16 cellular contexts compared by ENCODE assay signal in genomic region chr10:57593983-57594573, GRCh38.
DNase-seq lines count a peak whose midpoint lies in the region; ATAC-seq, FAIRE-seq and TF ChIP-seq lines count a peak whose summit lies in the region.
"Had no signal": no experiment of that assay in that cellular context is flagged by ENCODE, and none has a peak within 500 bp of the region (broad histone marks: within the 10 kb centered on the region; RNA-seq: fewer than 3 reads in every experiment).

No MANE protein-coding gene starts in this region.

- H3K4me3 Mint-ChIP-seq in Calu3 (ENCODE audit: low read depth, unreplicated experiment) (no peak overlapping the region), nephron progenitor cell (no peak overlapping the region), glutamatergic neuron (ENCODE audit: unreplicated experiment) (no peak overlapping the region)
- H3K4me3 Mint-ChIP-seq: activated CD8-positive, alpha-beta T cell treated with anti-CD3 and anti-CD28 coated beads for 36 hours; activated naive CD8-positive, alpha-beta T cell treated with anti-CD3 and anti-CD28 coated beads, Interleukin-2, amount 50 U/mL, for 24 hours; activated T-helper 1 cell treated with anti-CD3 and anti-CD28 coated beads, Interleukin-12 subunit alpha, Interleukin-12 subunit beta, Interleukin-2, Interleukin-4 antibody, amounts not matched to agents 30 ng/mL and 10 ng/mL and 1 ng/mL, durations not matched to agents 14 hours and 24 hours and 36 hours; naive thymus-derived CD8-positive, alpha-beta T cell had no signal

- H3K9me3 Mint-ChIP-seq in Calu3 (ENCODE audit: low read depth, unreplicated experiment) (no peaks in the 10 kb centered on the region), nephron progenitor cell (no peaks in the 10 kb centered on the region), glutamatergic neuron (ENCODE audit: unreplicated experiment) (no peaks in the 10 kb centered on the region)
- H3K9me3 Mint-ChIP-seq: activated naive CD8-positive, alpha-beta T cell treated with anti-CD3 and anti-CD28 coated beads, Interleukin-2, amount 50 U/mL, for 24 hours; activated T-helper 1 cell treated with anti-CD3 and anti-CD28 coated beads, Interleukin-12 subunit alpha, Interleukin-12 subunit beta, Interleukin-2, Interleukin-4 antibody, amounts not matched to agents 30 ng/mL and 10 ng/mL and 1 ng/mL, durations not matched to agents 14 hours and 24 hours and 36 hours had no signal

- intact Hi-C loops in Calu3 (cut with micrococcal nuclease; ENCODE audit: unreplicated experiment), result no loop called here

- H3K27ac Mint-ChIP-seq in Calu3 (ENCODE audit: unreplicated experiment), result no peak overlapping the region
- H3K27ac Mint-ChIP-seq in nephron progenitor cell, result no peak overlapping the region
- H3K27ac Mint-ChIP-seq in glutamatergic neuron (ENCODE audit: unreplicated experiment), result no peak overlapping the region
- H3K27ac Mint-ChIP-seq: activated CD8-positive, alpha-beta T cell treated with anti-CD3 and anti-CD28 coated beads for 36 hours; activated naive CD8-positive, alpha-beta T cell treated with anti-CD3 and anti-CD28 coated beads, Interleukin-2, amount 50 U/mL, for 24 hours; activated T-helper 1 cell treated with anti-CD3 and anti-CD28 coated beads, Interleukin-12 subunit alpha, Interleukin-12 subunit beta, Interleukin-2, Interleukin-4 antibody, amounts not matched to agents 30 ng/mL and 10 ng/mL and 1 ng/mL, durations not matched to agents 14 hours and 24 hours and 36 hours; naive thymus-derived CD8-positive, alpha-beta T cell had no signal

- DNase-seq in Calu3 (no peak), HT-29 (ENCODE audit: low spot score) (peak; percentile 21), nephron progenitor cell (no peak), glutamatergic neuron (no peak)
- DNase-seq: activated CD8-positive, alpha-beta T cell treated with anti-CD3 and anti-CD28 coated beads for 36 hours; activated naive CD8-positive, alpha-beta T cell treated with anti-CD3 and anti-CD28 coated beads, Interleukin-2, amount 50 U/mL, for 24 hours; C1 segment of cervical spinal cord; central memory CD4-positive, alpha-beta T cell; foreskin keratinocyte; lower lobe of right lung; naive thymus-derived CD8-positive, alpha-beta T cell; NCI-H1092 had no signal

- H3K4me1 Mint-ChIP-seq in Calu3 (ENCODE audit: low read depth, unreplicated experiment) (no peaks in the 10 kb centered on the region), nephron progenitor cell (no peaks in the 10 kb centered on the region), glutamatergic neuron (ENCODE audit: low read depth, unreplicated experiment) (no peaks in the 10 kb centered on the region)
- H3K4me1 Mint-ChIP-seq: activated naive CD8-positive, alpha-beta T cell treated with anti-CD3 and anti-CD28 coated beads, Interleukin-2, amount 50 U/mL, for 24 hours; naive thymus-derived CD8-positive, alpha-beta T cell had no signal

- no TSS peak for BruUV-seq in Calu3 (replicated peaks; lab: Mats Ljungman, UMichigan)

- H3K27me3 Mint-ChIP-seq in Calu3 (ENCODE audit: unreplicated experiment) (no peaks in the 10 kb centered on the region), nephron progenitor cell (ENCODE audit: low read depth, poor library complexity) (no peaks in the 10 kb centered on the region), glutamatergic neuron (ENCODE audit: unreplicated experiment) (no peaks in the 10 kb centered on the region)
- H3K27me3 Mint-ChIP-seq: activated CD8-positive, alpha-beta T cell treated with anti-CD3 and anti-CD28 coated beads for 36 hours; activated naive CD8-positive, alpha-beta T cell treated with anti-CD3 and anti-CD28 coated beads, Interleukin-2, amount 50 U/mL, for 24 hours; naive thymus-derived CD8-positive, alpha-beta T cell had no signal

- FAIRE-seq in TTC549 (lab: Jason Lieb, UNC), result peak; percentile 41

- H3K36me3 Mint-ChIP-seq in Calu3 (ENCODE audit: insufficient read depth, unreplicated experiment) (no peaks in the 10 kb centered on the region), nephron progenitor cell (ENCODE audit: low read depth) (no peaks in the 10 kb centered on the region), glutamatergic neuron (ENCODE audit: unreplicated experiment) (no peaks in the 10 kb centered on the region)
- H3K36me3 Mint-ChIP-seq: naive thymus-derived CD8-positive, alpha-beta T cell had no signal

- ATAC-seq in GM21723 (IDR thresholded peaks at IDR 0.05; ENCODE audit: unreplicated experiment) (no peak), HG03175 (IDR thresholded peaks at IDR 0.05; ENCODE audit: unreplicated experiment) (no peak)
- ATAC-seq: activated CD8-positive, alpha-beta T cell treated with anti-CD3 and anti-CD28 coated beads for 36 hours; activated naive CD8-positive, alpha-beta T cell treated with anti-CD3 and anti-CD28 coated beads, Interleukin-2, amount 50 U/mL, for 24 hours; foreskin keratinocyte; lower lobe of right lung; naive thymus-derived CD8-positive, alpha-beta T cell had no signal

- TF ChIP-seq CTCF in Calu3 (IDR thresholded peaks at IDR 0.05; ENCODE audit: unreplicated experiment) (peak; percentile 30), nephron progenitor cell (IDR thresholded peaks at IDR 0.05) (peak; percentile 8), glutamatergic neuron (IDR thresholded peaks at IDR 0.05; ENCODE audit: partially characterized antibody, unreplicated experiment) (no peak)

- CTCF ChIA-PET in Calu3 (lab: Charles Lee), result interaction anchor here (0.6 kb wide), 1 partner anchor 57 kb away, joined by 3 read pairs; no protein-coding TSS in a partner anchor
